ENCODE assay signal across 2 cellular contexts in the genomic region with DNA sequence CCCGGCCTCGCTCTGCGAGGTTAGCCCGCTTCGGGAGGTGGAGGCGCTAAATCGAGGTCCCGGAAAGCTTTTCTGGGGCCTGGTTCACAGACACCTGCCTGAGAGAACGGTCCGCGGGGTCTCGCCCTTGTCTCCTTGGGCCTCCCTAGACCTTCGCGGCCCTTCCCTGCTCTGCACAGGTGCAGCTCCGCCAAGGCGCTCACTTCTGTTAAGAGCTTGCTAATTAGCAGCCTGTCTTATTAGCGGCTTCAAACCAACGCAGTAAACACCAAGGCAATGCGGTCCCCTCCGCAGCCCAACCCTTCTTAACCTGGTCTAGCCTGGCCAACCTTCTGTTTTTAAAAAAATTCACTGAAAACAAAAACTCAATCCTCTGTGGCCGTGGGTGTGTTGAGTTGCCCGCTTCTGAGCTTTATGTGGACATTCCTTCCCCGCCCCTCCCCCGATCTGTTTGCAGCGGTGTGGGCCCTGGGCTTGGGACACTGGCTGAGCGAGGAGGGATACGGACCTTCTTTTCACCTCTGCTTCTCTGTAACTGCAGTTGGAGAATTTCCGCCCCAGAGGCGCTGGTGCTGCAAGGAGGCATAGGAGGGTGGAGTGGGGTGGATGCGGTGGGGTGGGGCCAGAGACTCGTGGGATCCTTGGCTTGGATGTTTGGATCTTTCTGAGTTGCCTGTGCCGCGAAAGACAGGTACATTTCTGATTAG.
TF ChIP-seq lines count a peak whose summit lies in the region.

No MANE protein-coding gene starts in this region.

TF ChIP-seq in SK-N-SH treated with all-trans-retinoic acid at 6 μM for 48 hours, 23 proteins besides CTCF, POLR2A, EP300 and RAD21:
- TF ChIP-seq ISL1 (CRISPR knock-in tag; IDR thresholded peaks at IDR 0.05): no peak
- TF ChIP-seq ZNF70 (CRISPR knock-in tag; IDR thresholded peaks at IDR 0.05): peak; percentile 48; the same call in 1 of the 2 replicates

TF ChIP-seq in SK-N-SH, 30 proteins besides CTCF, POLR2A, EP300 and RAD21:
- TF ChIP-seq, protein P1, sequence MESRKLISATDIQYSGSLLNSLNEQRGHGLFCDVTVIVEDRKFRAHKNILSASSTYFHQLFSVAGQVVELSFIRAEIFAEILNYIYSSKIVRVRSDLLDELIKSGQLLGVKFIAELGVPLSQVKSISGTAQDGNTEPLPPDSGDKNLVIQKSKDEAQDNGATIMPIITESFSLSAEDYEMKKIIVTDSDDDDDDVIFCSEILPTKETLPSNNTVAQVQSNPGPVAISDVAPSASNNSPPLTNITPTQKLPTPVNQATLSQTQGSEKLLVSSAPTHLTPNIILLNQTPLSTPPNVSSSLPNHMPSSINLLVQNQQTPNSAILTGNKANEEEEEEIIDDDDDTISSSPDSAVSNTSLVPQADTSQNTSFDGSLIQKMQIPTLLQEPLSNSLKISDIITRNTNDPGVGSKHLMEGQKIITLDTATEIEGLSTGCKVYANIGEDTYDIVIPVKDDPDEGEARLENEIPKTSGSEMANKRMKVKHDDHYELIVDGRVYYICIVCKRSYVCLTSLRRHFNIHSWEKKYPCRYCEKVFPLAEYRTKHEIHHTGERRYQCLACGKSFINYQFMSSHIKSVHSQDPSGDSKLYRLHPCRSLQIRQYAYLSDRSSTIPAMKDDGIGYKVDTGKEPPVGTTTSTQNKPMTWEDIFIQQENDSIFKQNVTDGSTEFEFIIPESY (IDR thresholded peaks at IDR 0.05; ENCODE audit: borderline replicate concordance, low read depth): no peak
- TF ChIP-seq YY1 (IDR thresholded peaks at IDR 0.05; ENCODE audit: low read depth) (no peak), ELF1 (IDR thresholded peaks at IDR 0.05) (no peak), CHD2 (IDR thresholded peaks at IDR 0.05; ENCODE audit: low read length, partially characterized antibody) (no peak), FOXM1 (IDR thresholded peaks at IDR 0.05; ENCODE audit: low read depth) (no peak), SIN3A (IDR thresholded peaks at IDR 0.05; ENCODE audit: borderline replicate concordance, low read depth, low read length) (no peak), EZH2phosphoT487 (IDR thresholded peaks at IDR 0.05; ENCODE audit: borderline replicate concordance, low read depth) (no peak), JUND (IDR thresholded peaks at IDR 0.05) (no peak), NRF1 (IDR thresholded peaks at IDR 0.05; ENCODE audit: low read depth, low read length) (no peak), SMC3 (IDR thresholded peaks at IDR 0.05; ENCODE audit: low read depth, low read length) (no peak), TCF12 (IDR thresholded peaks at IDR 0.05) (no peak), GATA2 (CRISPR knock-in tag; IDR thresholded peaks at IDR 0.05) (no peak), GABPA (IDR thresholded peaks at IDR 0.05; ENCODE audit: low read depth) (no peak), TAF1 (IDR thresholded peaks at IDR 0.05; ENCODE audit: borderline replicate concordance, low read depth, low read length) (no peak)
- TF ChIP-seq, protein P2, sequence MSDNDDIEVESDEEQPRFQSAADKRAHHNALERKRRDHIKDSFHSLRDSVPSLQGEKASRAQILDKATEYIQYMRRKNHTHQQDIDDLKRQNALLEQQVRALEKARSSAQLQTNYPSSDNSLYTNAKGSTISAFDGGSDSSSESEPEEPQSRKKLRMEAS (IDR thresholded peaks at IDR 0.05; ENCODE audit: low read depth): no peak
- TF ChIP-seq, protein P3, sequence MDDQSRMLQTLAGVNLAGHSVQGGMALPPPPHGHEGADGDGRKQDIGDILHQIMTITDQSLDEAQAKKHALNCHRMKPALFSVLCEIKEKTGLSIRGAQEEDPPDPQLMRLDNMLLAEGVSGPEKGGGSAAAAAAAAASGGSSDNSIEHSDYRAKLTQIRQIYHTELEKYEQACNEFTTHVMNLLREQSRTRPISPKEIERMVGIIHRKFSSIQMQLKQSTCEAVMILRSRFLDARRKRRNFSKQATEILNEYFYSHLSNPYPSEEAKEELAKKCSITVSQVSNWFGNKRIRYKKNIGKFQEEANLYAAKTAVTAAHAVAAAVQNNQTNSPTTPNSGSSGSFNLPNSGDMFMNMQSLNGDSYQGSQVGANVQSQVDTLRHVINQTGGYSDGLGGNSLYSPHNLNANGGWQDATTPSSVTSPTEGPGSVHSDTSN (IDR thresholded peaks at IDR 0.05): no peak
